ENCODE assay signal across 30 cellular contexts in the genomic region with DNA sequence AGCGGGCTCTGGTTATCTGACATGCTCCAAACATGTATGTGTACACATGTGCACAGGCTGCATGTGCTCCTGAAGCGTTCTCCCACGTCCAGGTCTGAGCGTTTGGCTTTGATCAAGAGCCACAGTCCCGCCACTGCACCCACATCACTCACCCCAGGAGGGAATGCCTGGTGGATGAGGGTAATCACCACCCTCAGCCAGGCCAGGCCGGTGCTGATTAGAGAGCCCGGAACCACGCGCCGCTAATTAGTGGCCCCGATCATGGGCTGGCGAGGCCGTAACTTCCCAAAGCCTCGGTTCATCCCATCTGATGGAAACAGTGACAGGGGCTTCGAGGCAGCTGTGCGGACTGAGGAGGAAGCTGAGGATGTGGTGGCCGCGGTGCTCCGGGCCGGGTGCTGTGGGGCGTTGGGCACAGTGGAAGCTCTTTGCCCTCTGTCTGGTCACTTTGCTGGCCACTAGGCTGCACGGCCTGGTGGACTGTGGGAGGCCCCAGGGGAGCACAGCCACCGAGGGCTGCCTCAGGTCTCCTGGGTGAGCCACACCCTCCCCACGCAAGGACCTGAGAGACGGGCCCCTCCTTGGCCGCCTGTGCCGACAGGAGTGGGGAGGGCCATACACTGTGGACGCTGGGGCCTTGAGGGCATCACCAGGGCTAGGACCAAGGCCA.
"Had no signal": no experiment of that assay in that cellular context is flagged by ENCODE, and none has a peak within 500 bp of the region (broad histone marks: within the 10 kb centered on the region; RNA-seq: fewer than 3 reads in every experiment).

No MANE protein-coding gene starts in this region.

- H3K9me3 ChIP-seq: ascending aorta, breast epithelium, gastrocnemius medialis, heart left ventricle had no signal

- H3K27me3 Mint-ChIP-seq: activated CD4-positive, alpha-beta memory T cell treated with anti-CD3 and anti-CD28 coated beads, Interleukin-2, amount 10 ng/mL, durations not matched to agents 7 days and 5 days; activated naive CD4-positive, alpha-beta T cell treated with anti-CD3 and anti-CD28 coated beads, Interleukin-2, amount 10 ng/mL, durations not matched to agents 7 days and 5 days; activated naive CD8-positive, alpha-beta T cell treated with anti-CD3 and anti-CD28 coated beads, Interleukin-2, amount 10 ng/mL, durations not matched to agents 7 days and 5 days; brain; dendritic cell treated with granulocyte-macrophage colony-stimulating factor and Interleukin-4, amounts not matched to agents 40 ng/mL and 50 ng/mL, for 4 days had no signal

- H3K4me1 Mint-ChIP-seq: activated CD4-positive, alpha-beta memory T cell treated with anti-CD3 and anti-CD28 coated beads, Interleukin-2, amount 10 ng/mL, durations not matched to agents 7 days and 5 days; activated naive CD4-positive, alpha-beta T cell treated with anti-CD3 and anti-CD28 coated beads, Interleukin-2, amount 10 ng/mL, durations not matched to agents 7 days and 5 days; activated naive CD8-positive, alpha-beta T cell treated with anti-CD3 and anti-CD28 coated beads, Interleukin-2, amount 10 ng/mL, durations not matched to agents 7 days and 5 days; brain; endodermal cell had no signal

- H3K4me3 ChIP-seq: ascending aorta, breast epithelium, cardiac muscle cell, coronary artery, dorsolateral prefrontal cortex, esophagus muscularis mucosa, gastrocnemius medialis, heart left ventricle had no signal

- H3K4me1 ChIP-seq: ascending aorta, breast epithelium, esophagus muscularis mucosa, foreskin keratinocyte, gastrocnemius medialis, heart left ventricle had no signal

- H3K9me3 Mint-ChIP-seq: activated CD4-positive, alpha-beta memory T cell treated with anti-CD3 and anti-CD28 coated beads, Interleukin-2, amount 10 ng/mL, durations not matched to agents 7 days and 5 days; activated naive CD4-positive, alpha-beta T cell treated with anti-CD3 and anti-CD28 coated beads, Interleukin-2, amount 10 ng/mL, durations not matched to agents 7 days and 5 days; activated naive CD4-positive, alpha-beta T cell treated with anti-CD3 and anti-CD28 coated beads, Interleukin-2, amount 50 U/mL, for 72 hours; activated naive CD8-positive, alpha-beta T cell treated with anti-CD3 and anti-CD28 coated beads, Interleukin-2, amount 10 ng/mL, durations not matched to agents 7 days and 5 days; activated T-cell treated with anti-CD3 and anti-CD28 coated beads, Interleukin-2, amount 50 U/mL, for 4 hours; activated T-helper 2 cell treated with anti-CD3 and anti-CD28 coated beads, Interferon-gamma antibody, Interleukin-2, Interleukin-4, amounts not matched to agents 10 μg/mL and 5 μg/mL and 100 μg/mL, durations not matched to agents 14 hours and 24 hours and 36 hours; brain; dendritic cell treated with granulocyte-macrophage colony-stimulating factor and Interleukin-4, amounts not matched to agents 40 ng/mL and 50 ng/mL, for 4 days; endodermal cell; WTC11 had no signal

- H3K4me3 Mint-ChIP-seq: activated CD4-positive, alpha-beta memory T cell treated with anti-CD3 and anti-CD28 coated beads, Interleukin-2, amount 10 ng/mL, durations not matched to agents 7 days and 5 days; activated naive CD4-positive, alpha-beta T cell treated with anti-CD3 and anti-CD28 coated beads, Interleukin-2, amount 10 ng/mL, durations not matched to agents 7 days and 5 days; activated naive CD8-positive, alpha-beta T cell treated with anti-CD3 and anti-CD28 coated beads, Interleukin-2, amount 10 ng/mL, durations not matched to agents 7 days and 5 days; activated T-cell treated with anti-CD3 and anti-CD28 coated beads, Interleukin-2, amount 50 U/mL, for 4 hours; brain; dendritic cell treated with granulocyte-macrophage colony-stimulating factor and Interleukin-4, amounts not matched to agents 40 ng/mL and 50 ng/mL, for 4 days; endodermal cell; WTC11 had no signal

- ATAC-seq: activated naive CD4-positive, alpha-beta T cell treated with anti-CD3 and anti-CD28 coated beads, Interleukin-2, amount 50 U/mL, for 72 hours; activated T-cell treated with anti-CD3 and anti-CD28 coated beads, Interleukin-2, amount 50 U/mL, for 4 hours; foreskin keratinocyte; gastrocnemius medialis; WTC11 had no signal

- DNase-seq: activated CD4-positive, alpha-beta memory T cell treated with anti-CD3 and anti-CD28 coated beads, Interleukin-2, amount 10 ng/mL, durations not matched to agents 7 days and 5 days; activated CD4-positive, alpha-beta T cell treated with anti-CD3 and anti-CD28 coated beads for 1 hour; activated CD4-positive, alpha-beta T cell treated with anti-CD3 and anti-CD28 coated beads for 4 hours; activated CD8-positive, alpha-beta memory T cell treated with anti-CD3 and anti-CD28 coated beads for 24 hours; activated gamma-delta T cell; activated naive CD4-positive, alpha-beta T cell; activated naive CD4-positive, alpha-beta T cell treated with anti-CD3 and anti-CD28 coated beads, Interleukin-2, amount 10 ng/mL, durations not matched to agents 7 days and 5 days; activated naive CD8-positive, alpha-beta T cell treated with anti-CD3 and anti-CD28 coated beads, Interleukin-2, amount 10 ng/mL, durations not matched to agents 7 days and 5 days; activated T-cell treated with anti-CD3 and anti-CD28 coated beads, Interleukin-2, amount 50 U/mL, for 4 hours; central memory CD4-positive, alpha-beta T cell; cerebellar nuclear complex; dorsolateral prefrontal cortex; effector memory CD4-positive, alpha-beta T cell; endodermal cell; foreskin keratinocyte; gastrocnemius medialis; glutamatergic neuron; T-helper 2 cell had no signal

- H3K27me3 ChIP-seq: ascending aorta, breast epithelium, cardiac muscle cell, dorsolateral prefrontal cortex, esophagus muscularis mucosa, foreskin keratinocyte, gastrocnemius medialis, heart left ventricle had no signal

- H3K27ac Mint-ChIP-seq: activated CD4-positive, alpha-beta memory T cell treated with anti-CD3 and anti-CD28 coated beads, Interleukin-2, amount 10 ng/mL, durations not matched to agents 7 days and 5 days; activated naive CD4-positive, alpha-beta T cell treated with anti-CD3 and anti-CD28 coated beads, Interleukin-2, amount 10 ng/mL, durations not matched to agents 7 days and 5 days; activated naive CD8-positive, alpha-beta T cell treated with anti-CD3 and anti-CD28 coated beads, Interleukin-2, amount 10 ng/mL, durations not matched to agents 7 days and 5 days; activated T-helper 2 cell treated with anti-CD3 and anti-CD28 coated beads, Interferon-gamma antibody, Interleukin-2, Interleukin-4, amounts not matched to agents 10 μg/mL and 5 μg/mL and 100 μg/mL, durations not matched to agents 14 hours and 24 hours and 36 hours; brain; endodermal cell; WTC11 had no signal

- H3K27ac ChIP-seq: ascending aorta, breast epithelium, cardiac muscle cell, coronary artery, dorsolateral prefrontal cortex, esophagus muscularis mucosa, foreskin keratinocyte, gastrocnemius medialis, heart left ventricle, VCaP had no signal

- H3K36me3 ChIP-seq: cardiac muscle cell had no signal
